ENCODE assay signal across 2 cellular contexts in genomic region chr21:36692844-36693143, GRCh38.
TF ChIP-seq lines count a peak whose summit lies in the region.

No MANE protein-coding gene starts in this region.

TF ChIP-seq in HepG2, 621 proteins besides CTCF, POLR2A, EP300 and RAD21:
- TF ChIP-seq PCBP1 (IDR thresholded peaks at IDR 0.05; ENCODE audit: borderline replicate concordance, low read depth, low read length) (0 out of 2 replicates have a peak, but pooled peaks have one; percentile 36), MLX (CRISPR knock-in tag; IDR thresholded peaks at IDR 0.05) (no peak), ZNF546 (CRISPR knock-in tag; conservative IDR thresholded peaks at IDR 0.05) (no peak)
- TF ChIP-seq, protein P1, sequence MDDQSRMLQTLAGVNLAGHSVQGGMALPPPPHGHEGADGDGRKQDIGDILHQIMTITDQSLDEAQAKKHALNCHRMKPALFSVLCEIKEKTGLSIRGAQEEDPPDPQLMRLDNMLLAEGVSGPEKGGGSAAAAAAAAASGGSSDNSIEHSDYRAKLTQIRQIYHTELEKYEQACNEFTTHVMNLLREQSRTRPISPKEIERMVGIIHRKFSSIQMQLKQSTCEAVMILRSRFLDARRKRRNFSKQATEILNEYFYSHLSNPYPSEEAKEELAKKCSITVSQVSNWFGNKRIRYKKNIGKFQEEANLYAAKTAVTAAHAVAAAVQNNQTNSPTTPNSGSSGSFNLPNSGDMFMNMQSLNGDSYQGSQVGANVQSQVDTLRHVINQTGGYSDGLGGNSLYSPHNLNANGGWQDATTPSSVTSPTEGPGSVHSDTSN (CRISPR knock-in tag; IDR thresholded peaks at IDR 0.05; ENCODE audit: borderline replicate concordance), result no peak
TF ChIP-seq in HepG2: peak in this region for 1.

TF ChIP-seq in GM12891, 5 proteins besides CTCF, POLR2A, EP300 and RAD21:
- no peak for TF ChIP-seq PAX5 (IDR thresholded peaks at IDR 0.05; ENCODE audit: insufficient read depth, low read length, severe bottlenecking)
- no peak for TF ChIP-seq SPI1 (IDR thresholded peaks at IDR 0.05; ENCODE audit: low read depth, low read length)
- TF ChIP-seq POLR2AphosphoS5 (IDR thresholded peaks at IDR 0.05; ENCODE audit: low read depth, low read length), result no peak
- TF ChIP-seq TAF1 (IDR thresholded peaks at IDR 0.05; ENCODE audit: low read depth, low read length), result no peak
- TF ChIP-seq POU2F2 (IDR thresholded peaks at IDR 0.05; ENCODE audit: low read depth, low read length), result no peak
